ENCODE assay signal across 26 cellular contexts in genomic region chr6:88208736-88209135, GRCh38. TPM values are rescaled to one million over a fixed set of nuclear protein-coding genes. Genes with fewer than 3 reads are reported as not detected.
"Had no signal": no experiment of that assay in that cellular context is flagged by ENCODE, and none has a peak within 500 bp of the region (broad histone marks: within the 10 kb centered on the region; RNA-seq: fewer than 3 reads in every experiment).

No MANE protein-coding gene starts in this region.

- H3K4me1 ChIP-seq: breast epithelium, SJSA1 had no signal

- H3K27ac Mint-ChIP-seq: activated CD8-positive, alpha-beta T cell treated with anti-CD3 and anti-CD28 coated beads, Interleukin-2, amount 10 ng/mL, durations not matched to agents 7 days and 5 days; activated naive CD4-positive, alpha-beta T cell treated with anti-CD3 and anti-CD28 coated beads, Interleukin-2, amount 50 U/mL, for 24 hours; activated T-cell treated with anti-CD3 and anti-CD28 coated beads, Interleukin-2, amount 50 U/mL, for 24 hours; activated T-helper 1 cell treated with anti-CD3 and anti-CD28 coated beads, Interleukin-12 subunit alpha, Interleukin-12 subunit beta, Interleukin-2, Interleukin-4 antibody, amounts not matched to agents 30 ng/mL and 10 ng/mL and 1 ng/mL, durations not matched to agents 14 hours and 24 hours and 36 hours; T-helper 17 cell; WTC11 had no signal

- H3K36me3 Mint-ChIP-seq: activated naive CD4-positive, alpha-beta T cell treated with anti-CD3 and anti-CD28 coated beads, Interleukin-2, amount 50 U/mL, for 24 hours had no signal

- ATAC-seq: activated CD8-positive, alpha-beta T cell treated with anti-CD3 and anti-CD28 coated beads, Interleukin-2, amount 10 ng/mL, durations not matched to agents 7 days and 5 days; PC-3; SK-N-SH treated with all-trans-retinoic acid at 6 μM for 48 hours; T-helper 17 cell; WTC11 had no signal

- H3K27ac ChIP-seq: breast epithelium, SJSA1 had no signal

- DNase-seq: activated CD4-positive, alpha-beta T cell treated with anti-CD3 and anti-CD28 coated beads for 48 hours; activated CD4-positive, alpha-beta T cell treated with anti-CD3 and anti-CD28 coated beads, Interleukin-2, amount 50 U/mL, for 4 hours; activated CD4-positive, CD25-positive, alpha-beta regulatory T cell treated with anti-CD3 and anti-CD28 coated beads, Interleukin-2, amount 50 U/mL, for 72 hours; activated CD8-positive, alpha-beta T cell treated with anti-CD3 and anti-CD28 coated beads, Interleukin-2, amount 10 ng/mL, durations not matched to agents 7 days and 5 days; activated effector memory CD4-positive, alpha-beta T cell treated with Interleukin-2 at 50 U/mL for 16 hours; activated naive CD4-positive, alpha-beta T cell; activated T-cell treated with anti-CD3 and anti-CD28 coated beads, Interleukin-2, amount 50 U/mL, for 24 hours; aorta; Kasumi-1; NCI-H1048; NCI-H146; NCI-H2029; NCI-H2107; NCI-H526; NCI-H82; PC-3; SHP77; T-helper 17 cell; T-helper 9 cell had no signal

- H3K27me3 ChIP-seq: breast epithelium had no signal

- H3K9me3 Mint-ChIP-seq: activated T-helper 1 cell treated with anti-CD3 and anti-CD28 coated beads, Interleukin-12 subunit alpha, Interleukin-12 subunit beta, Interleukin-2, Interleukin-4 antibody, amounts not matched to agents 30 ng/mL and 10 ng/mL and 1 ng/mL, durations not matched to agents 14 hours and 24 hours and 36 hours had no signal

- H3K36me3 ChIP-seq: breast epithelium, SJSA1 had no signal

- H3K4me3 ChIP-seq: breast epithelium, SJSA1 had no signal

- H3K4me3 Mint-ChIP-seq: activated CD8-positive, alpha-beta T cell treated with anti-CD3 and anti-CD28 coated beads, Interleukin-2, amount 10 ng/mL, durations not matched to agents 7 days and 5 days; activated naive CD4-positive, alpha-beta T cell treated with anti-CD3 and anti-CD28 coated beads, Interleukin-2, amount 50 U/mL, for 24 hours; activated T-cell treated with anti-CD3 and anti-CD28 coated beads, Interleukin-2, amount 50 U/mL, for 24 hours; activated T-helper 1 cell treated with anti-CD3 and anti-CD28 coated beads, Interleukin-12 subunit alpha, Interleukin-12 subunit beta, Interleukin-2, Interleukin-4 antibody, amounts not matched to agents 30 ng/mL and 10 ng/mL and 1 ng/mL, durations not matched to agents 14 hours and 24 hours and 36 hours; T-helper 17 cell; WTC11 had no signal

- H3K4me1 Mint-ChIP-seq: activated naive CD4-positive, alpha-beta T cell treated with anti-CD3 and anti-CD28 coated beads, Interleukin-2, amount 50 U/mL, for 24 hours; T-helper 17 cell had no signal

- H3K9me3 ChIP-seq: SJSA1 had no signal

RNA-seq across cellular contexts. Expression of gene CNR1, which starts 42.6 kb away (rescaled TPM):
- total RNA-seq: activated CD8-positive, alpha-beta T cell treated with anti-CD3 and anti-CD28 coated beads, Interleukin-2, amount 10 ng/mL, durations not matched to agents 7 days and 5 days; activated T-helper 1 cell treated with anti-CD3 and anti-CD28 coated beads, Interleukin-12 subunit alpha, Interleukin-12 subunit beta, Interleukin-2, Interleukin-4 antibody, amounts not matched to agents 30 ng/mL and 10 ng/mL and 1 ng/mL, durations not matched to agents 14 hours and 24 hours and 36 hours; NCI-H460; PC-3 had no signal
